1 cellular context compared by ENCODE assay signal in genomic region chr2:157840568-157841156, GRCh38.
TF ChIP-seq lines count a peak whose summit lies in the region.

No MANE protein-coding gene starts in this region.

TF ChIP-seq in endothelial cell of umbilical vein, 7 proteins besides CTCF, POLR2A, EP300 and RAD21 (continued from another document):
- TF ChIP-seq POLR2AphosphoS5 (IDR thresholded peaks at IDR 0.05; ENCODE audit: insufficient read depth, low read depth, low read length) (no peak), EZH2 (IDR thresholded peaks at IDR 0.05; ENCODE audit: borderline replicate concordance, low read depth, low read length, severe bottlenecking) (no peak), MAX (IDR thresholded peaks at IDR 0.05; ENCODE audit: insufficient read depth, insufficient read length) (no peak)
